In genomic region chr5:2753452-2754409, GRCh38 we compare ENCODE assay signal across 16 cellular contexts. TPM values are rescaled to one million over a fixed set of nuclear protein-coding genes. Genes with fewer than 3 reads are reported as not detected.
DNase-seq lines count a peak whose midpoint lies in the region; ATAC-seq and TF ChIP-seq lines count a peak whose summit lies in the region.
"Had no signal": no experiment of that assay in that cellular context is flagged by ENCODE, and none has a peak within 500 bp of the region (broad histone marks: within the 10 kb centered on the region; RNA-seq: fewer than 3 reads in every experiment).

No MANE protein-coding gene starts in this region.

- H3K27me3 ChIP-seq in stomach, result peaks cover 33 to 98% (median 81%) of the 10 kb centered on the region in 3 donors

- peaks cover 2% of the 10 kb centered on the region for H3K4me1 Mint-ChIP-seq in T-helper 2 cell treated with Interferon-gamma antibody and Interleukin-4, amounts not matched to agents 5 μg/mL and 100 μg/mL, for 36 hours (ENCODE audit: low read depth)
- peaks cover 23% of the 10 kb centered on the region for H3K4me1 Mint-ChIP-seq in activated T-cell treated with anti-CD3 and anti-CD28 coated beads, Interleukin-2, amount 50 U/mL, for 24 hours (ENCODE audit: low read depth)
- H3K4me1 Mint-ChIP-seq in natural killer cell, result peaks cover 0 to 5% of the 10 kb centered on the region in 2 donors

- H3K27me3 Mint-ChIP-seq in T-helper 2 cell treated with Interferon-gamma antibody and Interleukin-4, amounts not matched to agents 5 μg/mL and 100 μg/mL, for 36 hours (ENCODE audit: low read depth), result peaks cover 62% of the 10 kb centered on the region
- H3K27me3 Mint-ChIP-seq in activated T-cell treated with anti-CD3 and anti-CD28 coated beads, Interleukin-2, amount 50 U/mL, for 24 hours, result peaks cover 76% of the 10 kb centered on the region
- H3K27me3 Mint-ChIP-seq in natural killer cell (ENCODE audit: low read depth in 2 of 2), result peaks cover 50 to 54% of the 10 kb centered on the region in 2 donors

- H3K4me3 ChIP-seq in SK-N-MC, result peak overlapping the region; percentile 86
- H3K4me3 ChIP-seq in iPS-11a (ENCODE audit: low read depth, low read length), result peak overlapping the region; percentile 69
- H3K4me3 ChIP-seq in stomach, result peak overlapping the region; percentile 42 to 68 (median 50)

- H3K36me3 ChIP-seq in SK-N-MC (ENCODE audit: insufficient read depth, low read length), result peaks cover 6% of the 10 kb centered on the region; the same call in 1 of the 2 replicates
- no peaks in the 10 kb centered on the region for H3K36me3 ChIP-seq in stomach
- H3K36me3 ChIP-seq: gastrocnemius medialis, neutrophil had no signal

- TF ChIP-seq CTCF in stomach (IDR thresholded peaks at IDR 0.05) (no peak), natural killer cell (IDR thresholded peaks at IDR 0.05) (no peak)

- TF ChIP-seq EP300 in stomach (IDR thresholded peaks at IDR 0.05), result no peak

- peak overlapping the region; percentile 66 for H3K27ac Mint-ChIP-seq in T-helper 2 cell treated with Interferon-gamma antibody and Interleukin-4, amounts not matched to agents 5 μg/mL and 100 μg/mL, for 36 hours
- H3K27ac Mint-ChIP-seq in activated T-cell treated with anti-CD3 and anti-CD28 coated beads, Interleukin-2, amount 50 U/mL, for 24 hours, result no peak overlapping the region
- no peak overlapping the region for H3K27ac Mint-ChIP-seq in natural killer cell
- H3K27ac Mint-ChIP-seq: activated naive CD4-positive, alpha-beta T cell treated with anti-CD3 and anti-CD28 coated beads, Interleukin-2, amount 50 U/mL, for 24 hours had no signal

- no peaks in the 10 kb centered on the region for H3K36me3 Mint-ChIP-seq in T-helper 2 cell treated with Interferon-gamma antibody and Interleukin-4, amounts not matched to agents 5 μg/mL and 100 μg/mL, for 36 hours (ENCODE audit: low read depth)
- no peaks in the 10 kb centered on the region for H3K36me3 Mint-ChIP-seq in activated T-cell treated with anti-CD3 and anti-CD28 coated beads, Interleukin-2, amount 50 U/mL, for 24 hours (ENCODE audit: low read depth)
- no peaks in the 10 kb centered on the region for H3K36me3 Mint-ChIP-seq in natural killer cell

- DNase-seq in T-helper 2 cell treated with Interferon-gamma antibody and Interleukin-4, amounts not matched to agents 5 μg/mL and 100 μg/mL, for 36 hours (ENCODE audit: low spot score), result no peak
- DNase-seq in T-helper 2 cell, result no peak
- DNase-seq in SK-N-MC (ENCODE audit: low read depth, low spot score), result peak; percentile 16
- DNase-seq in stomach, result no peak
- DNase-seq in activated T-cell treated with anti-CD3 and anti-CD28 coated beads, Interleukin-2, amount 50 U/mL, for 24 hours, result no peak
- no peak for DNase-seq in stimulated activated CD4-positive, alpha-beta T cell treated with anti-CD3 and anti-CD28 coated beads, Interleukin-4, amount 100 ng/mL, for 1 hour
- DNase-seq in natural killer cell, result no peak
- DNase-seq: ACHN; activated CD4-positive, alpha-beta T cell treated with anti-CD3 and anti-CD28 coated beads, Interleukin-2, amount 50 U/mL, for 48 hours; gastrocnemius medialis; left colon; NCI-H1436 had no signal

- H3K9ac ChIP-seq in SK-N-MC (ENCODE audit: insufficient read length), result peak overlapping the region; percentile 59

- no peaks in the 10 kb centered on the region for H3K9me3 ChIP-seq in SK-N-MC (ENCODE audit: low read depth, low read length)
- no peaks in the 10 kb centered on the region for H3K9me3 ChIP-seq in stomach
- H3K9me3 ChIP-seq: gastrocnemius medialis, neutrophil had no signal

- H3K4me1 ChIP-seq in stomach, result peaks cover 30 to 80% (median 54%) of the 10 kb centered on the region in 4 donors

- WGBS in stomach, 5 donors, result 9 to 23% (median 17%) methylated on average over 27 to 29 of the region's 29 CpGs

- H3K4me3 Mint-ChIP-seq in T-helper 2 cell treated with Interferon-gamma antibody and Interleukin-4, amounts not matched to agents 5 μg/mL and 100 μg/mL, for 36 hours, result peak overlapping the region; percentile 1
- H3K4me3 Mint-ChIP-seq in activated T-cell treated with anti-CD3 and anti-CD28 coated beads, Interleukin-2, amount 50 U/mL, for 24 hours, result no peak overlapping the region
- no peak overlapping the region for H3K4me3 Mint-ChIP-seq in natural killer cell
- H3K4me3 Mint-ChIP-seq: activated naive CD4-positive, alpha-beta T cell treated with anti-CD3 and anti-CD28 coated beads, Interleukin-2, amount 50 U/mL, for 24 hours had no signal

- intact Hi-C loops in stomach (cut with DNase I; ENCODE audit: low total_unique reads), result no loop called here
- intact Hi-C loops in natural killer cell (cut with micrococcal nuclease), result no loop called here

- peak overlapping the region; percentile 93 for H3K27ac ChIP-seq in SK-N-MC
- H3K27ac ChIP-seq in stomach, result peak overlapping the region; percentile 56 to 91 (median 87)
- H3K27ac ChIP-seq: coronary artery, gastrocnemius medialis, neutrophil had no signal

- H3K9me3 Mint-ChIP-seq in T-helper 2 cell treated with Interferon-gamma antibody and Interleukin-4, amounts not matched to agents 5 μg/mL and 100 μg/mL, for 36 hours, result no peaks in the 10 kb centered on the region
- H3K9me3 Mint-ChIP-seq in activated T-cell treated with anti-CD3 and anti-CD28 coated beads, Interleukin-2, amount 50 U/mL, for 24 hours, result peaks cover 3% of the 10 kb centered on the region
- no peaks in the 10 kb centered on the region for H3K9me3 Mint-ChIP-seq in natural killer cell
- H3K9me3 Mint-ChIP-seq: activated naive CD4-positive, alpha-beta T cell treated with anti-CD3 and anti-CD28 coated beads, Interleukin-2, amount 50 U/mL, for 24 hours had no signal

- ATAC-seq in natural killer cell, result no peak
- ATAC-seq: gastrocnemius medialis, left colon had no signal

- no peak for TF ChIP-seq POLR2A in stomach (IDR thresholded peaks at IDR 0.05)

RNA-seq across cellular contexts. Expression of gene IRX2, which starts 2.3 kb away (rescaled TPM):
- total RNA-seq in stomach (100 to 1,000 TPM in 1 of 5 donors, 10 to 100 TPM in 2, 1 to 10 TPM in 1, not detected in 1; 7.0 to 143 (median 40.7) TPM), natural killer cell (not detected)
- 1 to 10 TPM; 7.0 to 8.6 (median 8.2) TPM for polyA plus RNA-seq in stomach
